In the genomic region with DNA sequence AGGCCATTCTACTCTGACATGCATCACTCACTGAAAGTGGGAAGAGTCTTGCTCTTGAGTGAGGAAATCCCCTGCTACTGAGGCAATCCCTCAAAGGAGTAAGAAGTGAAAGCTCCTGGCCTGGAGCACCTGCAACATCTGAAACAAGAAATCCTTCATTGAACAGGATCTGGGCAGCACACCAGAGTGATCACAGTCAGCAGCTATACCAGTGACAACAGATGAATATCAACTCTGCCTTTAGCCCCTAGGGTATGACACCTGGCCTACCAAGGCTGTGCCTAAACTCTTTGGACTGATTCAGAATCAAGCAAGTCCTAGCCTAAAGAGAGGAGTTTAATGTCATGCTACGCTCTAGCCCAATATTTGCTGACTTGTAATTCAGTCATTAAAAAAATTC, we compare ENCODE assay signal across 19 cellular contexts.
DNase-seq lines count a peak whose midpoint lies in the region; ATAC-seq, FAIRE-seq and TF ChIP-seq lines count a peak whose summit lies in the region.
"Had no signal": no experiment of that assay in that cellular context is flagged by ENCODE, and none has a peak within 500 bp of the region (broad histone marks: within the 10 kb centered on the region; RNA-seq: fewer than 3 reads in every experiment).

No MANE protein-coding gene starts in this region.

- no peaks in the 10 kb centered on the region for H3K79me2 ChIP-seq in KMS-11 (ENCODE audit: insufficient read depth, low read depth)

- peak; percentile 14 for DNase-seq in ELF-1 (ENCODE audit: low read depth, low spot score)
- no peak for DNase-seq in bronchial epithelial cell (ENCODE audit: low read depth)
- DNase-seq in gastrocnemius medialis, result no peak
- DNase-seq in suprapubic skin (ENCODE audit: low spot score in 2 of 2), result no peak
- DNase-seq in SKM-1 treated with dmso at 0.1 percent for 144 hours (lab: John Stamatoyannopoulos, UW; ENCODE audit: unreplicated experiment), result no peak
- DNase-seq: CD8-positive, alpha-beta T cell; COR-L47; DMS153; DND-41; GF-D8 had no signal

- ATAC-seq in gastrocnemius medialis (no peak), GM18861 (IDR thresholded peaks at IDR 0.05; ENCODE audit: unreplicated experiment) (no peak), GM21723 (IDR thresholded peaks at IDR 0.05; ENCODE audit: unreplicated experiment) (no peak)
- ATAC-seq: CD8-positive, alpha-beta T cell had no signal

- H3K36me3 ChIP-seq in KMS-11 (ENCODE audit: insufficient read depth), result no peaks in the 10 kb centered on the region
- no peaks in the 10 kb centered on the region for H3K36me3 ChIP-seq in bronchial epithelial cell (ENCODE audit: control insufficient read depth, insufficient read depth, low read length)
- H3K36me3 ChIP-seq in gastrocnemius medialis, result no peaks in the 10 kb centered on the region
- H3K36me3 ChIP-seq in suprapubic skin, result no peaks in the 10 kb centered on the region
- H3K36me3 ChIP-seq: HAP-1 had no signal

- no peaks in the 10 kb centered on the region for H3K27me3 ChIP-seq in KMS-11 (ENCODE audit: insufficient read depth, low read depth)
- no peaks in the 10 kb centered on the region for H3K27me3 ChIP-seq in bronchial epithelial cell (ENCODE audit: control insufficient read depth, insufficient read depth, low read length)
- no peaks in the 10 kb centered on the region for H3K27me3 ChIP-seq in gastrocnemius medialis
- no peaks in the 10 kb centered on the region for H3K27me3 ChIP-seq in suprapubic skin

- H3K4me1 ChIP-seq in KMS-11 (ENCODE audit: low read depth, poor library complexity, severe bottlenecking), result peaks cover 45% of the 10 kb centered on the region
- H3K4me1 ChIP-seq in gastrocnemius medialis, result peaks cover 61 to 66% of the 10 kb centered on the region in 2 donors
- H3K4me1 ChIP-seq in suprapubic skin, result peaks cover 19% of the 10 kb centered on the region
- H3K4me1 ChIP-seq: HAP-1 had no signal

- H2AFZ ChIP-seq in KMS-11 (ENCODE audit: low read depth), result no peak overlapping the region

- H3K9me3 ChIP-seq in gastrocnemius medialis (no peaks in the 10 kb centered on the region), suprapubic skin (no peaks in the 10 kb centered on the region)
- H3K9me3 ChIP-seq: HAP-1 had no signal

- TF ChIP-seq CTCF in KMS-11 (conservative IDR thresholded peaks at IDR 0.05; ENCODE audit: low read depth, low read length) (no peak), bronchial epithelial cell (IDR thresholded peaks at IDR 0.05; ENCODE audit: insufficient read depth, low read length, severe bottlenecking) (no peak), gastrocnemius medialis (IDR thresholded peaks at IDR 0.05 in 4 of 5, conservative IDR thresholded peaks at IDR 0.05 in 1 of 5) (no peak), suprapubic skin (IDR thresholded peaks at IDR 0.05) (no peak)

- intact Hi-C loops in gastrocnemius medialis (cut with DNase I; ENCODE audit: low total_unique reads), result no loop called here

- TF ChIP-seq POLR2A in gastrocnemius medialis (IDR thresholded peaks at IDR 0.05) (no peak), suprapubic skin (IDR thresholded peaks at IDR 0.05) (no peak)

- H4K20me1 ChIP-seq in KMS-11 (ENCODE audit: insufficient read depth), result no peaks in the 10 kb centered on the region

- TF ChIP-seq EP300 in suprapubic skin (IDR thresholded peaks at IDR 0.05), result no peak

- peak overlapping the region; percentile 15; the same call in 1 of the 2 replicates for H3K4me2 ChIP-seq in KMS-11

- H3K4me3 ChIP-seq in KMS-11 (IDR thresholded peaks at IDR 0.05; ENCODE audit: insufficient read depth, low read depth, low read length) (no peak overlapping the region), bronchial epithelial cell (ENCODE audit: low read depth, low read length) (no peak overlapping the region), gastrocnemius medialis (no peak overlapping the region), suprapubic skin (no peak overlapping the region)
- H3K4me3 ChIP-seq: HAP-1 had no signal

- in situ Hi-C loops in gastrocnemius medialis (cut with MboI; ENCODE audit: low sequenced_read_pairs in 4 of 4), result no loop called here

- peak overlapping the region; percentile 3; the same call in 1 of the 2 replicates for H3K27ac ChIP-seq in KMS-11
- peak overlapping the region; percentile 26 to 81 (median 47) for H3K27ac ChIP-seq in gastrocnemius medialis
- no peak overlapping the region for H3K27ac ChIP-seq in suprapubic skin
- H3K27ac ChIP-seq: 22Rv1, HL-60 had no signal

- WGBS in suprapubic skin, result 87% methylated on average over 1 of the region's 1 CpG

- no peak overlapping the region for H3K9ac ChIP-seq in KMS-11

- peak; percentile 73 for FAIRE-seq in bronchial epithelial cell (lab: Jason Lieb, UNC)
- FAIRE-seq: D721Med, GM19239, H1 had no signal
